In the genomic region with DNA sequence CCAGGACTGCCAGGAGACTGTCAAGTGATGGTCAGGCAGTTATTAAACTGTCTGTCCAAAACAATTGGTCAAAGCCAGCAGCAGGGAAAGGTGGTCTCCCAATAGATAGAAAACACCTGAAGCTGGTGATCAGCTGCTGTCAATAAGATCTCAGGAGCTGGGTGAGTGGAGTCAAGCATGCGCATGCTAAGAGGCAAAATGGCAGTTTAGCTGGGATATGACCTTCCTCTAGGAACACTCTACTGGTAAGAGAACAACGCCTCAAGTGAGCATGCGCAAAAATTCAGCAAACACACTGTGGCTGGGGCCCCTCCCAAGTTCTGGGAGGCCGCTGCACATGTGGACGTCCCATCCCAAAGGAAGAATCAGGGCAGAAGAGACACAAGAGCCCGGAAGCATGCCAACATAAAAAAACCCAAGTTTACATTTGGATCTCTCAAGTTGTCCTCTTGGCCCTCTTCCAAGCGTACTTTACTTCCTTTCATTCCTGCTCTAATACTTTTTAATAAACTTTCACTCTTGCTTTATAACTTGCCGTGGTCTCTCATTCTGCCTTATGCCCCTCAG, we compare ENCODE assay signal across 19 cellular contexts.
"Had no signal": no experiment of that assay in that cellular context is flagged by ENCODE, and none has a peak within 500 bp of the region (broad histone marks: within the 10 kb centered on the region; RNA-seq: fewer than 3 reads in every experiment).

No MANE protein-coding gene starts in this region.

- H3K27ac Mint-ChIP-seq: activated CD4-positive, alpha-beta memory T cell treated with anti-CD3 and anti-CD28 coated beads for 36 hours; activated CD4-positive, alpha-beta T cell treated with anti-CD3 and anti-CD28 coated beads for 36 hours; activated CD8-positive, alpha-beta memory T cell treated with anti-CD3 and anti-CD28 coated beads, Interleukin-2, amount 10 ng/mL, durations not matched to agents 7 days and 5 days; activated T-cell treated with anti-CD3 and anti-CD28 coated beads, Interleukin-2, amount 50 U/mL, for 24 hours; stimulated activated effector memory CD8-positive, alpha-beta T cell treated with anti-CD3 and anti-CD28 coated beads, Interleukin-12 subunit alpha, Interleukin-12 subunit beta, amount 100 ng/mL, for 72 hours; T-helper 1 cell treated with Interleukin-12 subunit alpha and Interleukin-12 subunit beta and Interleukin-4 antibody, amounts not matched to agents 30 μg/mL and 1 μg/mL, for 36 hours had no signal

- ATAC-seq: activated CD4-positive, alpha-beta T cell treated with anti-CD3 and anti-CD28 coated beads for 36 hours; activated CD8-positive, alpha-beta memory T cell treated with anti-CD3 and anti-CD28 coated beads, Interleukin-2, amount 10 ng/mL, durations not matched to agents 7 days and 5 days; gastroesophageal sphincter; stimulated activated effector memory CD8-positive, alpha-beta T cell treated with anti-CD3 and anti-CD28 coated beads, Interleukin-12 subunit alpha, Interleukin-12 subunit beta, amount 100 ng/mL, for 72 hours had no signal

- H3K4me3 ChIP-seq: adrenal gland, cardiac muscle cell, dorsolateral prefrontal cortex, gastroesophageal sphincter, left ventricle myocardium inferior, ovary, vagina had no signal

- H3K9me3 Mint-ChIP-seq: activated CD4-positive, alpha-beta memory T cell treated with anti-CD3 and anti-CD28 coated beads for 36 hours; activated T-cell treated with anti-CD3 and anti-CD28 coated beads, Interleukin-2, amount 50 U/mL, for 24 hours; stimulated activated effector memory CD8-positive, alpha-beta T cell treated with anti-CD3 and anti-CD28 coated beads, Interleukin-12 subunit alpha, Interleukin-12 subunit beta, amount 100 ng/mL, for 72 hours; T-helper 1 cell treated with Interleukin-12 subunit alpha and Interleukin-12 subunit beta and Interleukin-4 antibody, amounts not matched to agents 30 μg/mL and 1 μg/mL, for 36 hours had no signal

- H3K4me3 Mint-ChIP-seq: activated CD4-positive, alpha-beta memory T cell treated with anti-CD3 and anti-CD28 coated beads for 36 hours; activated CD4-positive, alpha-beta T cell treated with anti-CD3 and anti-CD28 coated beads for 36 hours; activated CD8-positive, alpha-beta memory T cell treated with anti-CD3 and anti-CD28 coated beads, Interleukin-2, amount 10 ng/mL, durations not matched to agents 7 days and 5 days; activated T-cell treated with anti-CD3 and anti-CD28 coated beads, Interleukin-2, amount 50 U/mL, for 24 hours; neural crest cell; stimulated activated effector memory CD8-positive, alpha-beta T cell treated with anti-CD3 and anti-CD28 coated beads, Interleukin-12 subunit alpha, Interleukin-12 subunit beta, amount 100 ng/mL, for 72 hours; T-helper 1 cell treated with Interleukin-12 subunit alpha and Interleukin-12 subunit beta and Interleukin-4 antibody, amounts not matched to agents 30 μg/mL and 1 μg/mL, for 36 hours had no signal

- H3K4me1 ChIP-seq: gastroesophageal sphincter, left ventricle myocardium inferior, vagina had no signal

- H3K9me3 ChIP-seq: adrenal gland, gastroesophageal sphincter, left ventricle myocardium inferior, ovary, vagina had no signal

- H3K36me3 Mint-ChIP-seq: activated CD4-positive, alpha-beta memory T cell treated with anti-CD3 and anti-CD28 coated beads for 36 hours; activated CD8-positive, alpha-beta memory T cell treated with anti-CD3 and anti-CD28 coated beads, Interleukin-2, amount 10 ng/mL, durations not matched to agents 7 days and 5 days; stimulated activated effector memory CD8-positive, alpha-beta T cell treated with anti-CD3 and anti-CD28 coated beads, Interleukin-12 subunit alpha, Interleukin-12 subunit beta, amount 100 ng/mL, for 72 hours had no signal

- H3K36me3 ChIP-seq: adrenal gland, cardiac muscle cell, gastroesophageal sphincter, left ventricle myocardium inferior, ovary, vagina, WERI-Rb-1 had no signal

- H3K27me3 ChIP-seq: adrenal gland, cardiac muscle cell, gastroesophageal sphincter, ovary, vagina had no signal

- DNase-seq: activated CD4-positive, alpha-beta memory T cell treated with anti-CD3 and anti-CD28 coated beads for 36 hours; activated CD4-positive, alpha-beta T cell treated with anti-CD3 and anti-CD28 coated beads for 36 hours; activated CD8-positive, alpha-beta memory T cell treated with anti-CD3 and anti-CD28 coated beads, Interleukin-2, amount 10 ng/mL, durations not matched to agents 7 days and 5 days; activated effector memory CD4-positive, alpha-beta T cell treated with Interleukin-2 at 50 U/mL for 16 hours; activated naive CD4-positive, alpha-beta T cell treated with anti-CD3 and anti-CD28 coated beads, Interleukin-2, amount 50 U/mL, for 16 hours; activated T-cell treated with anti-CD3 and anti-CD28 coated beads, Interleukin-2, amount 50 U/mL, for 24 hours; adrenal gland; dorsolateral prefrontal cortex; erythroblast; left ventricle myocardium inferior; ovary; stimulated activated CD4-positive, alpha-beta T cell treated with anti-CD3 and anti-CD28 coated beads, Interleukin-2, amount 100 ng/mL, for 24 hours; WERI-Rb-1 had no signal

- H3K4me1 Mint-ChIP-seq: activated CD4-positive, alpha-beta T cell treated with anti-CD3 and anti-CD28 coated beads for 36 hours; activated CD8-positive, alpha-beta memory T cell treated with anti-CD3 and anti-CD28 coated beads, Interleukin-2, amount 10 ng/mL, durations not matched to agents 7 days and 5 days; stimulated activated effector memory CD8-positive, alpha-beta T cell treated with anti-CD3 and anti-CD28 coated beads, Interleukin-12 subunit alpha, Interleukin-12 subunit beta, amount 100 ng/mL, for 72 hours had no signal

- H3K27ac ChIP-seq: adrenal gland, cardiac muscle cell, dorsolateral prefrontal cortex, gastroesophageal sphincter, left ventricle myocardium inferior, ovary, vagina, WERI-Rb-1 had no signal
